10 cellular contexts compared by ENCODE assay signal in the genomic region with DNA sequence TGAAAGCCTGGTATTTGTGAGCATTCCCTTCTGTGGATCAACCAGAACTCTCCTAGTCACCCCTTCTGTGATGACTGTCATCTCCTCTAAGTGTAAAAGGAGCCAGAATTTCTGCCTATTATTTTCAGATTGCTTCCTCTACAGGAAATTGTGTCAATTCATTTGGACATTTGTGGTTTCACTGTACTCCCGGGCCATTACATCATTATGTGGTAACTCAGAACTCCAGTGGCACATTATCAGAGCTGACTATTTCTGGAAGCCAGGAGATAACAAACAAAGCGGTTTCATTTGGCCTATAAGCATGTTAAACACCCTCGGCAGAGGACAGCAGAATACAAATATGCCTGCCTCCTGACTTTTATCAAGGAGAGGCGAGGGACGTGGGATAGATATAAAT.
DNase-seq lines count a peak whose midpoint lies in the region; ATAC-seq and TF ChIP-seq lines count a peak whose summit lies in the region.
"Had no signal": no experiment of that assay in that cellular context is flagged by ENCODE, and none has a peak within 500 bp of the region (broad histone marks: within the 10 kb centered on the region; RNA-seq: fewer than 3 reads in every experiment).

No MANE protein-coding gene starts in this region.

- ATAC-seq in naive thymus-derived CD4-positive, alpha-beta T cell = peak; percentile 52
- ATAC-seq: natural killer cell treated with Interleukin-12 subunit alpha and Interleukin-12 subunit beta and Interleukin-15 and Interleukin-18, amount 100 ng/mL, for 72 hours had no signal

- no peak overlapping the region for H3K27ac Mint-ChIP-seq in naive thymus-derived CD4-positive, alpha-beta T cell
- H3K27ac Mint-ChIP-seq: natural killer cell treated with Interleukin-12 subunit alpha and Interleukin-12 subunit beta and Interleukin-15 and Interleukin-18, amount 100 ng/mL, for 72 hours had no signal

- no peaks in the 10 kb centered on the region for H3K4me1 ChIP-seq in naive thymus-derived CD4-positive, alpha-beta T cell (ENCODE audit: control insufficient read depth in 2 of 2, insufficient read depth in 2 of 2, low read length in 2 of 2)

- no peak overlapping the region for H3K4me3 ChIP-seq in naive thymus-derived CD4-positive, alpha-beta T cell (ENCODE audit: low read length)

- H3K27me3 ChIP-seq in naive thymus-derived CD4-positive, alpha-beta T cell (ENCODE audit: control insufficient read depth in 2 of 2, insufficient read depth in 2 of 2, low read length in 2 of 2) = no peaks in the 10 kb centered on the region

- H3K4me1 Mint-ChIP-seq in naive thymus-derived CD4-positive, alpha-beta T cell = peaks cover 0 to 4% (median 0%) of the 10 kb centered on the region in 7 donors

- no peaks in the 10 kb centered on the region for H3K36me3 Mint-ChIP-seq in naive thymus-derived CD4-positive, alpha-beta T cell
- H3K36me3 Mint-ChIP-seq: natural killer cell treated with Interleukin-12 subunit alpha and Interleukin-12 subunit beta and Interleukin-15 and Interleukin-18, amount 100 ng/mL, for 72 hours had no signal

- H3K9me3 ChIP-seq in naive thymus-derived CD4-positive, alpha-beta T cell (ENCODE audit: control insufficient read depth in 2 of 3, low read length in 3 of 3) = no peaks in the 10 kb centered on the region

- H3K27ac ChIP-seq in naive thymus-derived CD4-positive, alpha-beta T cell (ENCODE audit: low read depth, low read length) = no peak overlapping the region

- CTCF ChIA-PET in naive thymus-derived CD4-positive, alpha-beta T cell (lab: Charles Lee) = no interaction called here

- no peak for TF ChIP-seq CTCF in GM20000 (IDR thresholded peaks at IDR 0.05; ENCODE audit: extremely low read depth, missing control alignments)

- H3K27me3 Mint-ChIP-seq in naive thymus-derived CD4-positive, alpha-beta T cell = peaks cover 0 to 8% (median 0%) of the 10 kb centered on the region in 5 donors

- no peaks in the 10 kb centered on the region for H3K36me3 ChIP-seq in naive thymus-derived CD4-positive, alpha-beta T cell (ENCODE audit: control insufficient read depth in 2 of 3, insufficient read depth in 3 of 3, low read length in 3 of 3)

- H3K4me3 Mint-ChIP-seq in naive thymus-derived CD4-positive, alpha-beta T cell = no peak overlapping the region
- H3K4me3 Mint-ChIP-seq: natural killer cell treated with Interleukin-12 subunit alpha and Interleukin-12 subunit beta and Interleukin-15 and Interleukin-18, amount 100 ng/mL, for 72 hours had no signal

- intact Hi-C loops in naive thymus-derived CD4-positive, alpha-beta T cell (cut with micrococcal nuclease) = no loop called here

- POLR2A ChIA-PET in naive thymus-derived CD4-positive, alpha-beta T cell (lab: Charles Lee) = no interaction called here

- DNase-seq in ELR (ENCODE audit: low read depth) (peak; percentile 25), NCI-H2029 treated with DMSO at 0.1 percent for 48 hours (lab: John Stamatoyannopoulos, UW) (peak; percentile 75), dedifferentiated amniotic fluid mesenchymal stem cell (ENCODE audit: extremely low spot score) (peak; percentile 48), GM20000 (ENCODE audit: low spot score) (no peak), occipital lobe (lab: John Stamatoyannopoulos, UW) (no peak), GF-D8 (lab: John Stamatoyannopoulos, UW) (no peak)
- DNase-seq in naive thymus-derived CD4-positive, alpha-beta T cell = no peak
- DNase-seq: amygdala, NCI-H1105 treated with DMSO at 0.1 percent for 48 hours had no signal

- H3K9me3 Mint-ChIP-seq in naive thymus-derived CD4-positive, alpha-beta T cell = peaks cover 0 to 6% (median 2%) of the 10 kb centered on the region in 11 donors
- H3K9me3 Mint-ChIP-seq: natural killer cell treated with Interleukin-12 subunit alpha and Interleukin-12 subunit beta and Interleukin-15 and Interleukin-18, amount 100 ng/mL, for 72 hours had no signal

Comparison
In these comparisons a context has a peak if more than half of its experiments do, and no peak if none do; other contexts are left out.
1. DNase-seq: peak in ELR (single experiment), NCI-H2029 treated with DMSO at 0.1 percent for 48 hours (single experiment) and dedifferentiated amniotic fluid mesenchymal stem cell (single experiment); none in naive thymus-derived CD4-positive, alpha-beta T cell (0 of 9), GM20000 (single experiment), occipital lobe (single experiment) and GF-D8 (single experiment).